In the genomic region with DNA sequence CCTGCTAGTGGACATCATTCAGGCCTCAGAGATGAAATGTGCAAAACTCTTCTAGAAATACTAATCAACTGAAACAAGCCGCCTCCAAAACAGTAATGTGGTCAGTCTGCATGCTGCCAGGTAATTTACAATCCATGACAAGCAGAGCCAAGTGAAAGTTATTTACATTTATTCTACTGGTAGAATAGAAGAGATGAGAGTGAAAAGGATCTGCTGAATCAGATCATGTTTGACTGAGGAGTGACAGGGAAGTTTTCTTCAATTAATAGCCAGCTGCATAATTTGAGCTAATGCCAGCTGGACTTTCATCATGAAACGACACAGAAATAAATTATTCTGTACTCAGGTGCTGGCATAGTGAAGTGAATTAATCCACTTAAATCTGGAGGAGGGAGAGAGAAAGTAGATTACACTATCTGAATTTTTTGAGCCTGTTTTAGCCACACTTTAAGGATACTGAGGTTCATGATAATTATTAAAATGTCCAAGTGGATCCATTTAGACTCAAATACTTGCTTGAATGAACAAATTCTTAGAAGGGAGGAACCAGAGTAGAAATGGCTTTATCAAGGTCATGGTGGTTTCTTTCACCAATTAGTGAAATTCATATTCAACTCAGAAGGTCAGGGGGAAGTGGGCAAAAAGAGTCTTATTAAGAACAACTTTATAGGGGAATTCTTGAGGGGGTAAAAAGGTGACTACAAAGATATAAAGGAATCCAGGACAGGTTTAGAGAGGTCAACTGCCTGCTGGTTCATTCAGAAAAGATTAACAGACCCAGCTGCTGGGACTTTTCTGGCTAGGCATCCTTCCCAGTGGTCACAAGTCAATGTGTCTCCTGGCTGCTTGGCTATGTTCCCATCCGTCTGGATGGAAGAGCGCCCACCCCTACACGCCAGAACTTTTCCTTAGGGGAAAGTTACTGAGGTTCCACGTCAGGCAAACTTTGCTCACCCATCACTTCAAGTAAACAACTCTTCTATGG, we compare ENCODE assay signal across 9 cellular contexts.
DNase-seq lines count a peak whose midpoint lies in the region; ATAC-seq lines count a peak whose summit lies in the region.
"Had no signal": no experiment of that assay in that cellular context is flagged by ENCODE, and none has a peak within 500 bp of the region (broad histone marks: within the 10 kb centered on the region; RNA-seq: fewer than 3 reads in every experiment).

No MANE protein-coding gene starts in this region.

- intact Hi-C loops in cardiac septum (cut with DNase I) (no loop called here), sciatic nerve (cut with DNase I) (no loop called here)

- DNase-seq in GM03348 (ENCODE audit: low spot score) (peak; percentile 4), SHP77 (lab: John Stamatoyannopoulos, UW) (peak; percentile 27 to 28), cardiac septum (ENCODE audit: low spot score) (peak; percentile 74), sciatic nerve (ENCODE audit: low spot score) (no peak), ecto neural progenitor cell (ENCODE audit: low spot score) (no peak), CD1c-positive myeloid dendritic cell (ENCODE audit: extremely low spot score) (no peak), AG08396 (ENCODE audit: low spot score) (no peak)
- DNase-seq in activated T-cell treated with anti-CD3 and anti-CD28 coated beads, Interleukin-2, amount 50 U/mL, for 1 hour: no peak

- ATAC-seq in sciatic nerve: peak; percentile 65
- ATAC-seq: HCT116 had no signal

Comparison
In these comparisons a context has a peak if more than half of its experiments do, and no peak if none do; other contexts are left out.
1. DNase-seq: peak in GM03348 (single experiment), SHP77 (2 of 2) and cardiac septum (single experiment); none in sciatic nerve (single experiment), ecto neural progenitor cell (single experiment), CD1c-positive myeloid dendritic cell (single experiment), AG08396 (single experiment) and activated T-cell treated with anti-CD3 and anti-CD28 coated beads, Interleukin-2, amount 50 U/mL, for 1 hour (single experiment).